ENCODE assay signal across 22 cellular contexts in genomic region chr1:16134906-16135305, GRCh38. TPM values are rescaled to one million over a fixed set of nuclear protein-coding genes. Genes with fewer than 3 reads are reported as not detected.
DNase-seq lines count a peak whose midpoint lies in the region; ATAC-seq and TF ChIP-seq lines count a peak whose summit lies in the region.
"Had no signal": no experiment of that assay in that cellular context is flagged by ENCODE, and none has a peak within 500 bp of the region (broad histone marks: within the 10 kb centered on the region; RNA-seq: fewer than 3 reads in every experiment).

No MANE protein-coding gene starts in this region.

- no peak overlapping the region for H2AFZ ChIP-seq in mammary epithelial cell (ENCODE audit: low read depth, low read length)
- H2AFZ ChIP-seq in GM23338, result no peak overlapping the region

- peaks cover 16% of the 10 kb centered on the region for H3K4me1 Mint-ChIP-seq in MCF 10A (ENCODE audit: insufficient read depth, unreplicated experiment)
- peaks cover 7% of the 10 kb centered on the region for H3K4me1 Mint-ChIP-seq in GM23338
- peaks cover 7% of the 10 kb centered on the region for H3K4me1 Mint-ChIP-seq in endodermal cell
- H3K4me1 Mint-ChIP-seq: CD8-positive, alpha-beta memory T cell had no signal

- ATAC-seq in GM23338, result no peak
- no peak for ATAC-seq in Panc1
- ATAC-seq in aorta (ENCODE audit: low FRiP score), result no peak
- ATAC-seq in HG03025 (IDR thresholded peaks at IDR 0.05; ENCODE audit: low FRiP score, unreplicated experiment), result no peak
- ATAC-seq in HG02885 (IDR thresholded peaks at IDR 0.05; ENCODE audit: poor library complexity, unreplicated experiment), result no peak

- TF ChIP-seq CTCF in MCF 10A (IDR thresholded peaks at IDR 0.05; ENCODE audit: unreplicated experiment), result no peak
- TF ChIP-seq CTCF in mammary epithelial cell (conservative IDR thresholded peaks at IDR 0.05 in 1 of 2, IDR thresholded peaks at IDR 0.05 in 1 of 2; ENCODE audit: extremely low read depth in 1 of 2, insufficient read depth in 1 of 2, low read depth in 1 of 2, low read length in 2 of 2), result no peak
- no peak for TF ChIP-seq CTCF in GM23338 (conservative IDR thresholded peaks at IDR 0.05; ENCODE audit: low read depth in 2 of 2)
- no peak for TF ChIP-seq CTCF in Panc1 (IDR thresholded peaks at IDR 0.05)
- no peak for TF ChIP-seq CTCF in endodermal cell (conservative IDR thresholded peaks at IDR 0.05)

- H3K4me3 ChIP-seq in mammary epithelial cell (replicated peaks in 1 of 3; ENCODE audit: insufficient read depth in 1 of 3, low read depth in 2 of 3, low read length in 3 of 3), result no peak overlapping the region
- no peak overlapping the region for H3K4me3 ChIP-seq in GM23338
- H3K4me3 ChIP-seq in Panc1 (ENCODE audit: low read depth in 2 of 2, low read length in 2 of 2), result no peak overlapping the region
- H3K4me3 ChIP-seq in endodermal cell (ENCODE audit: low read length), result no peak overlapping the region
- H3K4me3 ChIP-seq in aorta (ENCODE audit: low read length in 2 of 2), result no peak overlapping the region
- H3K4me3 ChIP-seq: A549; BLaER1 treated with 17β-estradiol and CSF1 and Interleukin-3, amounts not matched to agents 10 nM and 100 nM; HAP-1 had no signal

- CTCF ChIA-PET in MCF 10A (lab: Yijun Ruan, JAX) (no interaction called here), mammary epithelial cell (lab: Charles Lee; ENCODE audit: low non-redundant PET) (no interaction called here), Panc1 (lab: Charles Lee) (interaction anchor here (1.2 kb wide), 1 partner anchor 56 kb away, joined by 4 read pairs; no protein-coding TSS in a partner anchor)

- H3F3A ChIP-seq in GM23338 (replicated peaks; ENCODE audit: low read depth), result no peaks in the 10 kb centered on the region; the same call in 1 of the 2 replicates

- H3K9me2 ChIP-seq in GM23338 (ENCODE audit: insufficient read depth), result no peaks in the 10 kb centered on the region

- H3K4me2 ChIP-seq in mammary epithelial cell (ENCODE audit: insufficient read depth, low read depth, low read length), result no peak overlapping the region
- H3K4me2 ChIP-seq in GM23338, result no peak overlapping the region
- H3K4me2 ChIP-seq: A549; BLaER1 treated with 17β-estradiol and CSF1 and Interleukin-3, amounts not matched to agents 10 nM and 100 nM had no signal

- H3K27me3 Mint-ChIP-seq in MCF 10A (ENCODE audit: insufficient read depth, unreplicated experiment) (no peaks in the 10 kb centered on the region), GM23338 (ENCODE audit: insufficient read depth, low read depth, poor library complexity) (peaks cover 5% of the 10 kb centered on the region), endodermal cell (ENCODE audit: insufficient read depth) (no peaks in the 10 kb centered on the region)
- H3K27me3 Mint-ChIP-seq: CD4-positive, alpha-beta T cell; CD8-positive, alpha-beta memory T cell had no signal

- in situ Hi-C loops in mammary epithelial cell (cut with MboI; ENCODE audit: low sequenced_read_pairs in 2 of 2) (no loop called here), Panc1 (cut with HindIII; ENCODE audit: low pct_unique_long_range_greater_than_20kb, low sequenced_read_pairs) (no loop called here)

- H3K79me2 ChIP-seq in mammary epithelial cell (ENCODE audit: insufficient read depth, low read length), result peaks cover 91% of the 10 kb centered on the region
- peaks cover 11% of the 10 kb centered on the region for H3K79me2 ChIP-seq in GM23338 (replicated peaks; ENCODE audit: insufficient read depth)

- H3K4me3 Mint-ChIP-seq in MCF 10A (ENCODE audit: unreplicated experiment) (no peak overlapping the region), GM23338 (no peak overlapping the region), endodermal cell (no peak overlapping the region)
- H3K4me3 Mint-ChIP-seq: CD14-positive monocyte; CD4-positive, alpha-beta T cell; CD8-positive, alpha-beta memory T cell had no signal

- H3K27me3 ChIP-seq in mammary epithelial cell (ENCODE audit: insufficient read depth, low read length) (no peaks in the 10 kb centered on the region), GM23338 (ENCODE audit: insufficient read depth) (no peaks in the 10 kb centered on the region), Panc1 (ENCODE audit: control insufficient read depth, insufficient read depth, low read length) (no peaks in the 10 kb centered on the region), endodermal cell (ENCODE audit: control insufficient read depth, insufficient read depth, low read length, poor library complexity, severe bottlenecking) (no peaks in the 10 kb centered on the region), aorta (ENCODE audit: control insufficient read depth in 1 of 2, insufficient read depth in 2 of 2, low read length in 1 of 2) (no peaks in the 10 kb centered on the region)
- H3K27me3 ChIP-seq: BE2C had no signal

- H3K27ac ChIP-seq in mammary epithelial cell (ENCODE audit: insufficient read depth, low read depth, low read length) (no peak overlapping the region), GM23338 (ENCODE audit: low read depth) (no peak overlapping the region), Panc1 (ENCODE audit: low read length) (peak overlapping the region; percentile 75), endodermal cell (ENCODE audit: low read depth, low read length) (no peak overlapping the region), aorta (ENCODE audit: low read depth in 1 of 2, low read length in 2 of 2) (no peak overlapping the region)
- H3K27ac ChIP-seq: BLaER1 treated with 17β-estradiol and CSF1 and Interleukin-3, amounts not matched to agents 10 nM and 100 nM had no signal

- intact Hi-C loops in MCF 10A (cut with micrococcal nuclease), result no loop called here
- intact Hi-C loops in mammary epithelial cell (cut with micrococcal nuclease), result no loop called here
- intact Hi-C loops in Panc1 (cut with micrococcal nuclease; ENCODE audit: unreplicated experiment), result no loop called here
- intact Hi-C loops in aorta (cut with DNase I), result no loop called here

- H4K20me1 ChIP-seq in mammary epithelial cell (ENCODE audit: insufficient read depth, low read length) (peaks cover 14% of the 10 kb centered on the region), GM23338 (replicated peaks; ENCODE audit: insufficient read depth) (peaks cover 9% of the 10 kb centered on the region; the same call in 1 of the 2 replicates)

- no TSS peak for BruUV-seq in MCF 10A (replicated peaks; lab: Mats Ljungman, UMichigan)
- BruUV-seq in mammary epithelial cell (replicated peaks; lab: Mats Ljungman, UMichigan), result no TSS peak
- no TSS peak for BruUV-seq in Panc1 (replicated peaks; lab: Mats Ljungman, UMichigan)

- POLR2A ChIA-PET in MCF 10A (lab: Yijun Ruan, JAX), result no interaction called here
- POLR2A ChIA-PET in Panc1 (lab: Charles Lee), result no interaction called here

- dilution Hi-C loops in mammary epithelial cell (cut with HindIII; ENCODE audit: low sequenced_read_pairs), result no loop called here

- no peak overlapping the region for H3K9ac ChIP-seq in mammary epithelial cell (ENCODE audit: insufficient read depth, low read length)
- no peak overlapping the region for H3K9ac ChIP-seq in endodermal cell (ENCODE audit: extremely low read depth, low read length, poor library complexity, severe bottlenecking)
- H3K9ac ChIP-seq: BLaER1 treated with 17β-estradiol and CSF1 and Interleukin-3, amounts not matched to agents 10 nM and 100 nM had no signal

- H3K36me3 Mint-ChIP-seq in MCF 10A (ENCODE audit: insufficient read depth, unreplicated experiment), result peaks cover 100% of the 10 kb centered on the region
- peaks cover 78% of the 10 kb centered on the region for H3K36me3 Mint-ChIP-seq in GM23338 (ENCODE audit: low read depth)
- peaks cover 82% of the 10 kb centered on the region for H3K36me3 Mint-ChIP-seq in endodermal cell (ENCODE audit: low read depth)
- H3K36me3 Mint-ChIP-seq: CD14-positive monocyte; CD8-positive, alpha-beta memory T cell had no signal

- H3K36me3 ChIP-seq in mammary epithelial cell (ENCODE audit: insufficient read depth, low read length) (peaks cover 58% of the 10 kb centered on the region), GM23338 (ENCODE audit: insufficient read depth) (peaks cover 20% of the 10 kb centered on the region), Panc1 (ENCODE audit: control insufficient read depth, insufficient read depth, low read length) (peaks cover 16% of the 10 kb centered on the region), endodermal cell (ENCODE audit: control insufficient read depth, insufficient read depth, low read length) (peaks cover 89% of the 10 kb centered on the region), aorta (ENCODE audit: control insufficient read depth in 1 of 2, insufficient read depth in 2 of 2, low read length in 1 of 2) (peaks cover 0 to 12% of the 10 kb centered on the region in 2 donors)
- H3K36me3 ChIP-seq: BE2C had no signal

- 97% methylated on average over 13 of the region's 16 CpGs for WGBS in mammary epithelial cell (ENCODE audit: low coverage, missing lambda C conversion rate)
- 94 to 97% methylated on average over 13 to 16 of the region's 16 CpGs for WGBS in endodermal cell (ENCODE audit: insufficient coverage in 1 of 2, insufficient read length in 1 of 2), 2 experiments
- 95 to 96% methylated on average over 16 of the region's 16 CpGs for WGBS in aorta, 2 donors

- H3K4me1 ChIP-seq in mammary epithelial cell (ENCODE audit: insufficient read depth, low read length) (peaks cover 21% of the 10 kb centered on the region), GM23338 (ENCODE audit: insufficient read depth) (0 out of 2 replicates have a peak, but pooled peaks cover 2% of the 10 kb centered on the region), Panc1 (ENCODE audit: control insufficient read depth, insufficient read depth, low read length) (peaks cover 81% of the 10 kb centered on the region), endodermal cell (ENCODE audit: control insufficient read depth, insufficient read depth, low read length) (peaks cover 4% of the 10 kb centered on the region), aorta (ENCODE audit: control insufficient read depth in 1 of 2, insufficient read depth in 2 of 2, low read length in 2 of 2) (no peaks in the 10 kb centered on the region)
- H3K4me1 ChIP-seq: BE2C, HAP-1 had no signal

- peak overlapping the region; percentile 78 for H3K27ac Mint-ChIP-seq in MCF 10A (ENCODE audit: low read depth, unreplicated experiment)
- peak overlapping the region; percentile 48; the same call in 1 of the 2 replicates for H3K27ac Mint-ChIP-seq in GM23338
- H3K27ac Mint-ChIP-seq in endodermal cell, result peak overlapping the region; percentile 80
- H3K27ac Mint-ChIP-seq: CD4-positive, alpha-beta T cell had no signal

- H3K9me3 Mint-ChIP-seq in MCF 10A (ENCODE audit: unreplicated experiment) (no peaks in the 10 kb centered on the region), GM23338 (no peaks in the 10 kb centered on the region), endodermal cell (no peaks in the 10 kb centered on the region)
- H3K9me3 Mint-ChIP-seq: CD4-positive, alpha-beta T cell; CD8-positive, alpha-beta memory T cell had no signal

- DNase-seq in MCF 10A (ENCODE audit: unreplicated experiment) (no peak), mammary epithelial cell (no peak), GM23338 (ENCODE audit: low spot score) (no peak), Panc1 (ENCODE audit: low read depth, low spot score) (no peak), endodermal cell (no peak), aorta (no peak)
- DNase-seq: 8988T; ACHN; AML-193; BE2C; CD4-positive, alpha-beta T cell; CD8-positive, alpha-beta memory T cell; DMS53; DMS79 treated with DMSO at 0.1 percent for 48 hours; GF-D8; GOT3 had no signal

- H3K9me3 ChIP-seq in mammary epithelial cell (replicated peaks; ENCODE audit: insufficient read depth, low read length) (no peaks in the 10 kb centered on the region), Panc1 (ENCODE audit: control insufficient read depth, insufficient read depth, low read depth, low read length) (no peaks in the 10 kb centered on the region), endodermal cell (ENCODE audit: control insufficient read depth, low read length) (no peaks in the 10 kb centered on the region), aorta (ENCODE audit: control insufficient read depth, low read length) (no peaks in the 10 kb centered on the region)
- H3K9me3 ChIP-seq: A549; BE2C; BLaER1 treated with 17β-estradiol and CSF1 and Interleukin-3, amounts not matched to agents 10 nM and 100 nM; HAP-1 had no signal

RNA-seq across cellular contexts. Expression of gene EPHA2, which starts 21.0 kb away (rescaled TPM):
- total RNA-seq in MCF 10A (2022) (206 and 248 TPM in 2 replicates), mammary epithelial cell (100 to 1,000 TPM in 1 of 2 donors, 10 to 100 TPM in 1; 77.3 to 181 TPM), Panc1 (2021; ENCODE audit: unreplicated experiment) (263 TPM), endodermal cell (10 to 100 TPM; 56.5 to 64.3 TPM), aorta (10 to 100 TPM; 25.2 to 25.9 TPM)
- polyA plus RNA-seq in mammary epithelial cell (91.7 TPM), GM23338 (2016; fragmentation: Nextera tagmentation; extraction: Ambion mirVana) (7.5 and 8.5 TPM in 2 replicates), aorta (1 to 10 TPM; 5.4 to 6.3 TPM)
- polyA minus RNA-seq in mammary epithelial cell, result 181 TPM
- total RNA-seq in GM23338 (2014; rRNA removed; shearing (Covaris generic)), result 35.0 and 51.2 TPM in 2 replicates
- polyA plus RNA-seq in Panc1 (2012; ENCODE audit: insufficient read length), result 254 TPM
- 56.0 TPM for polyA plus RNA-seq in endodermal cell (2013, experiment 1 of 2)
- polyA plus RNA-seq in endodermal cell (2013, experiment 2 of 2), result 56.3 TPM
- total RNA-seq: CD8-positive, alpha-beta memory T cell had no signal
- polyA plus RNA-seq: CD14-positive monocyte; CD8-positive, alpha-beta memory T cell had no signal
